ENCODE assay signal across 2 cellular contexts in genomic region chr10:5958077-5958476, GRCh38.
TF ChIP-seq lines count a peak whose summit lies in the region.

No MANE protein-coding gene starts in this region.

TF ChIP-seq in SK-N-SH treated with all-trans-retinoic acid at 6 μM for 48 hours, 23 proteins besides CTCF, POLR2A, EP300 and RAD21 (continued from another document):
- TF ChIP-seq PATZ1 (CRISPR knock-in tag; IDR thresholded peaks at IDR 0.05; ENCODE audit: borderline replicate concordance) (no peak), TOX (CRISPR knock-in tag; IDR thresholded peaks at IDR 0.05; ENCODE audit: borderline replicate concordance) (no peak), ZNF565 (CRISPR knock-in tag; conservative IDR thresholded peaks at IDR 0.05; ENCODE audit: low read depth) (no peak), ARNTL (CRISPR knock-in tag; IDR thresholded peaks at IDR 0.05; ENCODE audit: borderline replicate concordance, low read depth) (no peak), BACH2 (CRISPR knock-in tag; IDR thresholded peaks at IDR 0.05; ENCODE audit: borderline replicate concordance) (no peak), TCF4 (CRISPR knock-in tag; IDR thresholded peaks at IDR 0.05; ENCODE audit: borderline replicate concordance) (no peak), ZFP30 (CRISPR knock-in tag; IDR thresholded peaks at IDR 0.05) (no peak), OSR1 (CRISPR knock-in tag; IDR thresholded peaks at IDR 0.05) (no peak), ESRRG (CRISPR knock-in tag; IDR thresholded peaks at IDR 0.05) (no peak), PPARA (CRISPR knock-in tag; IDR thresholded peaks at IDR 0.05; ENCODE audit: borderline replicate concordance) (no peak)
- TF ChIP-seq, protein P1, sequence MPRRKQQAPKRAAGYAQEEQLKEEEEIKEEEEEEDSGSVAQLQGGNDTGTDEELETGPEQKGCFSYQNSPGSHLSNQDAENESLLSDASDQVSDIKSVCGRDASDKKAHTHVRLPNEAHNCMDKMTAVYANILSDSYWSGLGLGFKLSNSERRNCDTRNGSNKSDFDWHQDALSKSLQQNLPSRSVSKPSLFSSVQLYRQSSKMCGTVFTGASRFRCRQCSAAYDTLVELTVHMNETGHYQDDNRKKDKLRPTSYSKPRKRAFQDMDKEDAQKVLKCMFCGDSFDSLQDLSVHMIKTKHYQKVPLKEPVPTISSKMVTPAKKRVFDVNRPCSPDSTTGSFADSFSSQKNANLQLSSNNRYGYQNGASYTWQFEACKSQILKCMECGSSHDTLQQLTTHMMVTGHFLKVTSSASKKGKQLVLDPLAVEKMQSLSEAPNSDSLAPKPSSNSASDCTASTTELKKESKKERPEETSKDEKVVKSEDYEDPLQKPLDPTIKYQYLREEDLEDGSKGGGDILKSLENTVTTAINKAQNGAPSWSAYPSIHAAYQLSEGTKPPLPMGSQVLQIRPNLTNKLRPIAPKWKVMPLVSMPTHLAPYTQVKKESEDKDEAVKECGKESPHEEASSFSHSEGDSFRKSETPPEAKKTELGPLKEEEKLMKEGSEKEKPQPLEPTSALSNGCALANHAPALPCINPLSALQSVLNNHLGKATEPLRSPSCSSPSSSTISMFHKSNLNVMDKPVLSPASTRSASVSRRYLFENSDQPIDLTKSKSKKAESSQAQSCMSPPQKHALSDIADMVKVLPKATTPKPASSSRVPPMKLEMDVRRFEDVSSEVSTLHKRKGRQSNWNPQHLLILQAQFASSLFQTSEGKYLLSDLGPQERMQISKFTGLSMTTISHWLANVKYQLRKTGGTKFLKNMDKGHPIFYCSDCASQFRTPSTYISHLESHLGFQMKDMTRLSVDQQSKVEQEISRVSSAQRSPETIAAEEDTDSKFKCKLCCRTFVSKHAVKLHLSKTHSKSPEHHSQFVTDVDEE (CRISPR knock-in tag; IDR thresholded peaks at IDR 0.05) = no peak

TF ChIP-seq in SK-N-SH, 30 proteins besides CTCF, POLR2A, EP300 and RAD21 (continued from another document):
- TF ChIP-seq, protein P2, sequence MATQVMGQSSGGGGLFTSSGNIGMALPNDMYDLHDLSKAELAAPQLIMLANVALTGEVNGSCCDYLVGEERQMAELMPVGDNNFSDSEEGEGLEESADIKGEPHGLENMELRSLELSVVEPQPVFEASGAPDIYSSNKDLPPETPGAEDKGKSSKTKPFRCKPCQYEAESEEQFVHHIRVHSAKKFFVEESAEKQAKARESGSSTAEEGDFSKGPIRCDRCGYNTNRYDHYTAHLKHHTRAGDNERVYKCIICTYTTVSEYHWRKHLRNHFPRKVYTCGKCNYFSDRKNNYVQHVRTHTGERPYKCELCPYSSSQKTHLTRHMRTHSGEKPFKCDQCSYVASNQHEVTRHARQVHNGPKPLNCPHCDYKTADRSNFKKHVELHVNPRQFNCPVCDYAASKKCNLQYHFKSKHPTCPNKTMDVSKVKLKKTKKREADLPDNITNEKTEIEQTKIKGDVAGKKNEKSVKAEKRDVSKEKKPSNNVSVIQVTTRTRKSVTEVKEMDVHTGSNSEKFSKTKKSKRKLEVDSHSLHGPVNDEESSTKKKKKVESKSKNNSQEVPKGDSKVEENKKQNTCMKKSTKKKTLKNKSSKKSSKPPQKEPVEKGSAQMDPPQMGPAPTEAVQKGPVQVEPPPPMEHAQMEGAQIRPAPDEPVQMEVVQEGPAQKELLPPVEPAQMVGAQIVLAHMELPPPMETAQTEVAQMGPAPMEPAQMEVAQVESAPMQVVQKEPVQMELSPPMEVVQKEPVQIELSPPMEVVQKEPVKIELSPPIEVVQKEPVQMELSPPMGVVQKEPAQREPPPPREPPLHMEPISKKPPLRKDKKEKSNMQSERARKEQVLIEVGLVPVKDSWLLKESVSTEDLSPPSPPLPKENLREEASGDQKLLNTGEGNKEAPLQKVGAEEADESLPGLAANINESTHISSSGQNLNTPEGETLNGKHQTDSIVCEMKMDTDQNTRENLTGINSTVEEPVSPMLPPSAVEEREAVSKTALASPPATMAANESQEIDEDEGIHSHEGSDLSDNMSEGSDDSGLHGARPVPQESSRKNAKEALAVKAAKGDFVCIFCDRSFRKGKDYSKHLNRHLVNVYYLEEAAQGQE (IDR thresholded peaks at IDR 0.05; ENCODE audit: low read depth, low read length) = no peak
- TF ChIP-seq TCF12 (IDR thresholded peaks at IDR 0.05) (no peak), CHD2 (IDR thresholded peaks at IDR 0.05; ENCODE audit: low read length, partially characterized antibody) (no peak), NRF1 (IDR thresholded peaks at IDR 0.05; ENCODE audit: low read depth, low read length) (no peak), JUND (IDR thresholded peaks at IDR 0.05) (no peak)
